In the genomic region with DNA sequence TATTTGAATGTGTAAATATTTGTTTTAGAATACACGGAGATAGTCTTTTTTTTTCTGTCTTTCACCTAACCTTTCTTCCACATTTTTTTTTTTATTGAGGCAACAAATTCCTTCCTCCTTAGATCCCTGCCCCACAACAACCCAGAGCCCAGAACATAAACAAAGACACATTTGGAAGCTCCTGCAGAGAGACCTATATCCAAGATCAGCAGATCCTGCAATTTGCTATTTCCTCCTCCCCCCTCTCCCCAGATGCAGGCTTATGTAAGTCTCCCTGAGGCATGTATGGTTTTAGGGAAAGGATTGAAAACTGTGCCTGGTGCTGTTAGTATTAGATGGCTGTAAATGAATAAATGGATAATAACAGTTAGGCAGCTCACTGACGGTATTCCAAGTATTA, we compare ENCODE assay signal across 9 cellular contexts.
DNase-seq lines count a peak whose midpoint lies in the region; ATAC-seq, FAIRE-seq and TF ChIP-seq lines count a peak whose summit lies in the region.
"Had no signal": no experiment of that assay in that cellular context is flagged by ENCODE, and none has a peak within 500 bp of the region (broad histone marks: within the 10 kb centered on the region; RNA-seq: fewer than 3 reads in every experiment).

No MANE protein-coding gene starts in this region.

- H3K4me3 ChIP-seq in esophagus muscularis mucosa, result no peak overlapping the region
- no peak overlapping the region for H3K4me3 ChIP-seq in parathyroid adenoma (ENCODE audit: low read depth, low read length)

- DNase-seq in EL, result peak; percentile 92
- DNase-seq in NCI-H69 (lab: John Stamatoyannopoulos, UW), result peak; percentile 89
- no peak for DNase-seq in esophagus muscularis mucosa (ENCODE audit: extremely low spot score)
- DNase-seq in SKM-1 treated with dmso at 0.1 percent for 144 hours (lab: John Stamatoyannopoulos, UW; ENCODE audit: unreplicated experiment), result no peak
- DNase-seq in GM12892 (ENCODE audit: insufficient read length), result no peak
- DNase-seq in stimulated activated naive CD4-positive, alpha-beta T cell (lab: John Stamatoyannopoulos, UW), result no peak
- no peak for DNase-seq in effector memory CD8-positive, alpha-beta T cell
- DNase-seq: Kasumi-1 had no signal

- no peak for ATAC-seq in effector memory CD8-positive, alpha-beta T cell (replicated peaks)

- H3K4me1 Mint-ChIP-seq in effector memory CD8-positive, alpha-beta T cell (ENCODE audit: low read depth in 2 of 2), result peaks cover 3% of the 10 kb centered on the region in 2 donors

- TF ChIP-seq EP300 in esophagus muscularis mucosa (IDR thresholded peaks at IDR 0.05), result no peak

- no peak overlapping the region for H3K27ac Mint-ChIP-seq in effector memory CD8-positive, alpha-beta T cell

- no peak overlapping the region for H3K4me2 ChIP-seq in parathyroid adenoma (ENCODE audit: low read length)

- H3K9me3 Mint-ChIP-seq in effector memory CD8-positive, alpha-beta T cell, result no peaks in the 10 kb centered on the region

- WGBS in esophagus muscularis mucosa, result 16% methylated on average over 2 of the region's 2 CpGs

- H3K4me3 Mint-ChIP-seq in effector memory CD8-positive, alpha-beta T cell, result no peak overlapping the region

- TF ChIP-seq POLR2A in esophagus muscularis mucosa (IDR thresholded peaks at IDR 0.05; ENCODE audit: low read depth) (no peak), GM12892 (IDR thresholded peaks at IDR 0.05; ENCODE audit: low read depth, low read length) (no peak)

- H3K27me3 ChIP-seq in esophagus muscularis mucosa (no peaks in the 10 kb centered on the region), parathyroid adenoma (ENCODE audit: control insufficient read depth, insufficient read depth, low read length) (no peaks in the 10 kb centered on the region)

- H3K36me3 Mint-ChIP-seq in effector memory CD8-positive, alpha-beta T cell (ENCODE audit: insufficient read depth), result no peaks in the 10 kb centered on the region

- no peak overlapping the region for H3K9ac ChIP-seq in parathyroid adenoma

- H3K79me2 ChIP-seq in parathyroid adenoma, result no peaks in the 10 kb centered on the region

- peaks cover 33 to 61% (median 53%) of the 10 kb centered on the region in 4 donors for H3K4me1 ChIP-seq in esophagus muscularis mucosa
- H3K4me1 ChIP-seq in parathyroid adenoma, result peaks cover 56% of the 10 kb centered on the region

- H3K27ac ChIP-seq in esophagus muscularis mucosa (replicated peaks in 1 of 4) (peak overlapping the region; percentile 74 to 81 (median 78)), parathyroid adenoma (peak overlapping the region; percentile 74)

- H3K36me3 ChIP-seq in esophagus muscularis mucosa, result no peaks in the 10 kb centered on the region
- no peaks in the 10 kb centered on the region for H3K36me3 ChIP-seq in parathyroid adenoma (ENCODE audit: control insufficient read depth, insufficient read depth, low read length)

- peak overlapping the region; percentile 36 for H2AFZ ChIP-seq in parathyroid adenoma

- FAIRE-seq in GM12892 (lab: Jason Lieb, UNC), result no peak

- intact Hi-C loops in esophagus muscularis mucosa (cut with DNase I), result loop anchor here (5.0 kb wide), 2 partner anchors 385 to 610 kb away; partner anchors contain the start of gene CITED2

- H3K27me3 Mint-ChIP-seq in effector memory CD8-positive, alpha-beta T cell, result peaks cover 0 to 32% of the 10 kb centered on the region in 2 donors

- H3K9me3 ChIP-seq in esophagus muscularis mucosa, result no peaks in the 10 kb centered on the region
- H3K9me3 ChIP-seq in parathyroid adenoma (ENCODE audit: control insufficient read depth, low read length), result no peaks in the 10 kb centered on the region

- TF ChIP-seq CTCF in esophagus muscularis mucosa (IDR thresholded peaks at IDR 0.05) (no peak), parathyroid adenoma (IDR thresholded peaks at IDR 0.05) (no peak)

Comparison
In these comparisons a context has a peak if more than half of its experiments do, and no peak if none do; other contexts are left out.
1. DNase-seq: peak in EL (single experiment) and NCI-H69 (single experiment); none in esophagus muscularis mucosa (single experiment), SKM-1 treated with dmso at 0.1 percent for 144 hours (single experiment), GM12892 (single experiment), stimulated activated naive CD4-positive, alpha-beta T cell (0 of 6) and effector memory CD8-positive, alpha-beta T cell (0 of 3).